7 cellular contexts compared by ENCODE assay signal in the genomic region with DNA sequence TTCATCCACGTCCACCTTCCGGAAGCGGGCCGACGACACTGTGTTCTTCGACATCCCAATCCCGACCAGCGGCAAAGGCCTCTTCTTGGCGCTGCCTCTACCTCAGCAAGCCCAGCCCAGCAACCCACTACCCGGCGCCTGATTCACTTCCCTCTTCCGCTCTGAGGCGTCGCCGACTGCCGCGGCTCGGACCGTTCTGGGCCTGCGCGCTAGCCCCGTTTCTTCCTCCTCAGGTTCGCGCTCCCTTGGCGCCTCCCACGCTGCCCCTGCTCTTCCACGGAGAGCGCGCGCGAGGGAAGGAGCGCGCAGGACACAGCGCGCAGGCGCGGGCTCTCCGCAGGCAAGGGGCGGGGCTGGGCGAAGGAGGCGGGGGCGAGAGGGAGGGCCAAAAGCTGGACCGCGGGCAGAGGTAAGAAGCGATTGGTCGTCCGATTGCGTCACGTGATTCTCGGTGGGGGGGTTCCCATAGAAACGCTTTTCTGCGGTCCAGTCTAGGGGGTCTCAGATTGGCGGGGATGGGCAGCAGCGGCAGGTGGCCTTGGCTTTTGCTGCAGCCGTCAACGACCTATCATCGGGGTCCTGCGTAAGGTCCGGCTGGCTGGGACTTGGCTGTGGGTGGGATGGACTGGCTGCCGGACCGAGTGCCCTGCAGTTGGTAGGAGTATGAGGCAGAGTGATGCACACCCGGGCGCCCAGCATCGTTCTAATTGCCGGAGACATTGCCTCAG. TPM values are rescaled to one million over a fixed set of nuclear protein-coding genes. Genes with fewer than 3 reads are reported as not detected.
DNase-seq lines count a peak whose midpoint lies in the region; ATAC-seq, FAIRE-seq and TF ChIP-seq lines count a peak whose summit lies in the region.

A gene (minus strand): TSS at position 178 of the 728 bp plus-strand sequence. CDS start 124 bp downstream, at position 54.

- H3K27me3 ChIP-seq in body of pancreas: no peaks in the 10 kb centered on the region
- H3K27me3 ChIP-seq in sigmoid colon: no peaks in the 10 kb centered on the region

- H3K36me3 ChIP-seq in body of pancreas (replicated peaks in 1 of 2; ENCODE audit: insufficient read depth in 1 of 2, low read depth in 2 of 2): no peaks in the 10 kb centered on the region
- no peaks in the 10 kb centered on the region for H3K36me3 ChIP-seq in sigmoid colon

- TF ChIP-seq CTCF in body of pancreas (IDR thresholded peaks at IDR 0.05): no peak
- TF ChIP-seq CTCF in sigmoid colon (IDR thresholded peaks at IDR 0.05): no peak

- intact Hi-C loops in body of pancreas (cut with DNase I) (no loop called here), sigmoid colon (cut with DNase I) (loop anchor here (10.0 kb wide), 1 partner anchor 1339 kb away; a partner anchor contains a TSS)

- H3K4me1 ChIP-seq in body of pancreas (peaks cover 39% of the 10 kb centered on the region), sigmoid colon (peaks cover 0 to 34% (median 28%) of the 10 kb centered on the region in 4 donors)

- peak within 1 kb of the TSS; percentile 78 to 86 (median 82) for H3K27ac ChIP-seq in body of pancreas
- peak within 1 kb of the TSS; percentile 96 to 99 (median 98) for H3K27ac ChIP-seq in sigmoid colon

- ATAC-seq in GM18519 (IDR thresholded peaks at IDR 0.05; ENCODE audit: low FRiP score, unreplicated experiment): peak; percentile 58
- peak; percentile 40 for ATAC-seq in HG03060 (IDR thresholded peaks at IDR 0.05; ENCODE audit: low read depth, unreplicated experiment)
- ATAC-seq in body of pancreas: peak; percentile 95

- whole genome bisulfite sequencing in body of pancreas, 2 donors: 0 to 1% methylated on average over 14 to 51 of the region's 65 CpGs
- WGBS in sigmoid colon, 2 donors: 0% methylated on average over 65 of the region's 65 CpGs

- DNase-seq in NCI-H2107 treated with DMSO at 0.1 percent for 48 hours (lab: John Stamatoyannopoulos, UW; ENCODE audit: unreplicated experiment): peak; percentile 97
- DNase-seq in body of pancreas: peak; percentile 95 to 96 (median 96)
- DNase-seq in iPS DF 19.7 (ENCODE audit: low read depth, low spot score): peak; percentile 52
- peak; percentile 98 for DNase-seq in sigmoid colon

- peak within 1 kb of the TSS; percentile 84 to 89 for H3K4me3 ChIP-seq in body of pancreas
- H3K4me3 ChIP-seq in sigmoid colon: peak within 1 kb of the TSS; percentile 65 to 96 (median 86)

- TF ChIP-seq POLR2A in body of pancreas (IDR thresholded peaks at IDR 0.05) (peak; percentile 81 to 96 (median 96)), sigmoid colon (IDR thresholded peaks at IDR 0.05) (peak; percentile 95 to 98)

- H3K9me3 ChIP-seq in body of pancreas (no peaks in the 10 kb centered on the region), sigmoid colon (no peaks in the 10 kb centered on the region)

- peak; percentile 96 for FAIRE-seq in TTC549 (lab: Jason Lieb, UNC)

- peak in 1 of 4 donors; percentile 3 for TF ChIP-seq EP300 in sigmoid colon (IDR thresholded peaks at IDR 0.05)

RNA-seq across cellular contexts. Expression of the gene that starts here (rescaled TPM):
- 10 to 100 TPM; 29.3 to 52.4 TPM for total RNA-seq in body of pancreas
- 10 to 100 TPM; 57.3 to 95.6 (median 90.1) TPM for total RNA-seq in sigmoid colon
- polyA plus RNA-seq in sigmoid colon: 100 to 1,000 TPM; 161 to 278 (median 175) TPM

Comparison
In these comparisons a context has a peak if more than half of its experiments do, and no peak if none do; other contexts are left out.
1. Peak in every context shown above with its lines: DNase-seq, ATAC-seq, H3K4me3 ChIP-seq and H3K27ac ChIP-seq.
2. ATAC-seq: peak in every context shown above with its lines; median percentile 95 in body of pancreas; 58 in GM18519; 40 in HG03060.